Comparison of ENCODE assay signal across 8 cellular contexts in the genomic region with DNA sequence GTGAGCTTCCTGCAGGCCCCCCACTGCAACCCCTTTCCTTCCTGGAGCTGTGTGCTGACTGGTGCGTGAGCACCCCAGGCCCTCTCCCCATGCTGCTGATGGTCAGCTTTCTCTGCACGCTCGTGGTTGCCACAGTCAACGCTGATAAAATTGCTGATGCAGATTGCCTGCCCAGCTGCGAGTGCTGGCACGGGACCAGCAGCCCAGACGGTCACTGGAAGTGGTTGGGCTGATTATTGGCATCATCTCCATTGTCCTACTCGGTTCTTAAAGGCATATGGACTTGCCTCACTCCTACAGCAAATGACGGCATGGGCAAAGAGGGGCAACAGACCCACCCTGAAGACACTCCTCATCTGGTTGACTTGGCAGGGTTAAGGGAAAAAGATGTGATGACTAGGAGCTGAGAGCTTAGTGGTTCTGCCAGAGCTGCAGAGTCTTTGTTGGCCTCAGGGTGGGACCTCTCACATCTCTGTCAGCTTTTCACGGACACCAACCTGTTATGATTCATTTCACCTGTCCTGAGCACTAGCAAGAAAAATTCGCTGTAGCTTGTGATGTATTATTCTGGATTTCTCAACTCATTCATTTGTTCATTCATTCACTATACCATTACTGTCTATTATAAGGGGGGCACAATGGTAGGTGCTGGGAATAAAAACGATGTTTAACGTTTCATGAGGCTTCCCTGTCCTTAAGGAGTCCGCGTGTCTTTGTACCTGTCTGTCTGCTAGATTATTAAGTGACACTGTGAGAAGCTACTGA. TPM values are rescaled to one million over a fixed set of nuclear protein-coding genes. Genes with fewer than 3 reads are reported as not detected.
DNase-seq lines count a peak whose midpoint lies in the region; ATAC-seq and TF ChIP-seq lines count a peak whose summit lies in the region.

No MANE protein-coding gene starts in this region.

- H3K4me3 Mint-ChIP-seq in activated T-cell treated with anti-CD3 and anti-CD28 coated beads, Interleukin-2, amount 50 U/mL, for 4 hours: no peak overlapping the region

- WGBS in esophagus muscularis mucosa: 13% methylated on average over 15 of the region's 15 CpGs

- TF ChIP-seq EP300 in esophagus muscularis mucosa (IDR thresholded peaks at IDR 0.05): no peak

- TF ChIP-seq POLR2A in esophagus muscularis mucosa (IDR thresholded peaks at IDR 0.05; ENCODE audit: low read depth): no peak

- peak; percentile 35 to 53 for ATAC-seq in activated T-cell treated with anti-CD3 and anti-CD28 coated beads, Interleukin-2, amount 50 U/mL, for 4 hours
- ATAC-seq in omental fat pad (ENCODE audit: low FRiP score) (peak; percentile 74), HG02973 (IDR thresholded peaks at IDR 0.05; ENCODE audit: unreplicated experiment) (no peak), GM21390 (IDR thresholded peaks at IDR 0.05; ENCODE audit: unreplicated experiment) (no peak)

- H3K27ac ChIP-seq in esophagus muscularis mucosa (replicated peaks in 1 of 4): peak overlapping the region; percentile 74 to 81 (median 76)

- H3K4me1 ChIP-seq in esophagus muscularis mucosa: peaks cover 27 to 51% (median 42%) of the 10 kb centered on the region in 4 donors

- DNase-seq in activated T-cell treated with anti-CD3 and anti-CD28 coated beads, Interleukin-2, amount 50 U/mL, for 4 hours: no peak
- no peak for DNase-seq in activated T-cell treated with anti-CD3 and anti-CD28 coated beads, Interleukin-2, amount 50 U/mL, for 48 hours
- DNase-seq in SHP77 (lab: John Stamatoyannopoulos, UW): peak; percentile 47 to 62
- DNase-seq in esophagus muscularis mucosa (ENCODE audit: extremely low spot score): no peak
- peak; percentile 68 for DNase-seq in omental fat pad (ENCODE audit: low spot score)
- no peak for DNase-seq in cortex of kidney (lab: John Stamatoyannopoulos, UW)

- H3K4me1 Mint-ChIP-seq in activated T-cell treated with anti-CD3 and anti-CD28 coated beads, Interleukin-2, amount 50 U/mL, for 4 hours (ENCODE audit: low read depth): peaks cover 25% of the 10 kb centered on the region

- no peaks in the 10 kb centered on the region for H3K27me3 Mint-ChIP-seq in activated T-cell treated with anti-CD3 and anti-CD28 coated beads, Interleukin-2, amount 50 U/mL, for 4 hours (ENCODE audit: low read depth)

- intact Hi-C loops in esophagus muscularis mucosa (cut with DNase I): no loop called here

- no peaks in the 10 kb centered on the region for H3K36me3 ChIP-seq in esophagus muscularis mucosa

- no peaks in the 10 kb centered on the region for H3K9me3 Mint-ChIP-seq in activated T-cell treated with anti-CD3 and anti-CD28 coated beads, Interleukin-2, amount 50 U/mL, for 4 hours

- H3K27me3 ChIP-seq in esophagus muscularis mucosa: no peaks in the 10 kb centered on the region

- no peaks in the 10 kb centered on the region for H3K9me3 ChIP-seq in esophagus muscularis mucosa

- no peak for TF ChIP-seq CTCF in esophagus muscularis mucosa (IDR thresholded peaks at IDR 0.05)
- no peak for TF ChIP-seq CTCF in omental fat pad (IDR thresholded peaks at IDR 0.05)

- H3K4me3 ChIP-seq in esophagus muscularis mucosa: peak overlapping the region in 1 of 4 donors; percentile 1

- H3K36me3 Mint-ChIP-seq in activated T-cell treated with anti-CD3 and anti-CD28 coated beads, Interleukin-2, amount 50 U/mL, for 4 hours (ENCODE audit: insufficient read depth): no peaks in the 10 kb centered on the region

RNA-seq across cellular contexts. Expression of gene PAX8, which starts 38.4 kb away (rescaled TPM):
- 1 to 10 TPM in 1 of 3 donors, under 1 TPM in 2; 0.73 to 1.1 (median 0.98) TPM for total RNA-seq in activated T-cell treated with anti-CD3 and anti-CD28 coated beads, Interleukin-2, amount 50 U/mL, for 4 hours
- 1 to 10 TPM in 2 of 4 donors, under 1 TPM in 2; 0.58 to 2.1 (median 1.1) TPM for total RNA-seq in esophagus muscularis mucosa
- 1 to 10 TPM; 2.8 to 9.4 (median 5.8) TPM for total RNA-seq in omental fat pad

Comparison
In these comparisons a context has a peak if more than half of its experiments do, and no peak if none do; other contexts are left out.
1. ATAC-seq: peak in activated T-cell treated with anti-CD3 and anti-CD28 coated beads, Interleukin-2, amount 50 U/mL, for 4 hours (2 of 2) and omental fat pad (single experiment); none in HG02973 (single experiment) and GM21390 (single experiment).
2. DNase-seq: peak in SHP77 (2 of 2) and omental fat pad (single experiment); none in activated T-cell treated with anti-CD3 and anti-CD28 coated beads, Interleukin-2, amount 50 U/mL, for 4 hours (single experiment), activated T-cell treated with anti-CD3 and anti-CD28 coated beads, Interleukin-2, amount 50 U/mL, for 48 hours (0 of 2), esophagus muscularis mucosa (single experiment) and cortex of kidney (single experiment).